ENCODE assay signal across 13 cellular contexts in the genomic region with DNA sequence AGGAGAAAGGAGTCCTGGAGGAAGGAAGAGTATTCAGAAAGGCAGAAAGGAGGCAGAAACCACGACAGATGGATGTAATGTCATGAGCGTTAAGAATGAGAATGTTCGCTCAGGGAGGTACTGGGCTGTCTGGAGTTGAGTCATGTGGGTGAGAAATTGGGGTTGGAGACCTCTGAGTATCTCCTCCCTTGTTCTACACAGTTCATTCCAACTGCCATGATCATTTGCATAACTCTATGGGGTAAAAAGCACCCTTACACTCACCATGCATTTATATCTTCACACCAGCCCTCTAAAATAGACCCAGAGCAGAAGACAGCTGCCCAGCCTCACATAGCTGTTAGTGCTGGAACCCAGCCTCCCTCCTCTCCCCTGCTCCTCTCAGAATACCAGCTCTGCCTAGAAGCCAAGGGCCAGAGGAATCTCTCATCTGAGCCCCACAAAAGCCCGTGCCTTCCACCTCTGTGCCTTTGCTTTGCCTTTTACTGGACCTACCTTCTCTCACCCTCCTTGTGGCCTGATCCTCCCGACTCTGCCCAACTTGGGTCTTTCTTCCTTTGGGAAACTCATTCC.
DNase-seq lines count a peak whose midpoint lies in the region; ATAC-seq and TF ChIP-seq lines count a peak whose summit lies in the region.
"Had no signal": no experiment of that assay in that cellular context is flagged by ENCODE, and none has a peak within 500 bp of the region (broad histone marks: within the 10 kb centered on the region; RNA-seq: fewer than 3 reads in every experiment).

No MANE protein-coding gene starts in this region.

- H3K9me3 ChIP-seq in stomach: no peaks in the 10 kb centered on the region
- H3K9me3 ChIP-seq: right lobe of liver, SK-N-SH had no signal

- H3K36me3 ChIP-seq in stomach: no peaks in the 10 kb centered on the region
- H3K36me3 ChIP-seq: right lobe of liver had no signal

- no peak for TF ChIP-seq POLR2A in stomach (IDR thresholded peaks at IDR 0.05)

- H3K27me3 ChIP-seq in stomach: peaks cover 0 to 15% (median 0%) of the 10 kb centered on the region in 3 donors
- H3K27me3 ChIP-seq: right lobe of liver had no signal

- no peak overlapping the region for H3K4me3 ChIP-seq in stomach
- H3K4me3 ChIP-seq: right lobe of liver had no signal

- WGBS in stomach, 5 donors: 77 to 88% (median 83%) methylated on average over 5 of the region's 5 CpGs

- DNase-seq in kidney glomerular epithelial cell (lab: John Stamatoyannopoulos, UW) (peak; percentile 19), NCI-H1930 (lab: John Stamatoyannopoulos, UW) (no peak), stomach (no peak), pons (ENCODE audit: low spot score) (no peak), NCI-H345 treated with DMSO at 0.1 percent for 48 hours (lab: John Stamatoyannopoulos, UW; ENCODE audit: unreplicated experiment) (no peak)
- DNase-seq: Karpas-422, left colon, NCI-H2107, right lobe of liver, SK-N-SH had no signal

- no peak overlapping the region for H3K27ac ChIP-seq in stomach
- H3K27ac ChIP-seq: right lobe of liver had no signal

- no peak for TF ChIP-seq CTCF in stomach (IDR thresholded peaks at IDR 0.05)

- intact Hi-C loops in stomach (cut with DNase I; ENCODE audit: low total_unique reads): no loop called here

- ATAC-seq in GM18858 (IDR thresholded peaks at IDR 0.05; ENCODE audit: unreplicated experiment) (peak; percentile 47), GM19463 (IDR thresholded peaks at IDR 0.05; ENCODE audit: unreplicated experiment) (peak; percentile 79), HG03060 (IDR thresholded peaks at IDR 0.05; ENCODE audit: low read depth, unreplicated experiment) (peak; percentile 49)
- ATAC-seq: left colon, right lobe of liver had no signal

- TF ChIP-seq EP300 in stomach (IDR thresholded peaks at IDR 0.05): no peak

- peaks cover 0 to 12% (median 9%) of the 10 kb centered on the region in 4 donors for H3K4me1 ChIP-seq in stomach
